Comparison of ENCODE assay signal across 23 cellular contexts in genomic region chr14:93510030-93510429, GRCh38.
"Had no signal": no experiment of that assay in that cellular context is flagged by ENCODE, and none has a peak within 500 bp of the region (broad histone marks: within the 10 kb centered on the region; RNA-seq: fewer than 3 reads in every experiment).

No MANE protein-coding gene starts in this region.

- DNase-seq: colonic mucosa; dermis blood vessel endothelial cell; effector memory CD4-positive, alpha-beta T cell; foreskin keratinocyte; heart right ventricle; hippocampal formation; kidney; mesenchymal stem cell; midbrain; naive thymus-derived CD4-positive, alpha-beta T cell; stimulated activated CD4-positive, alpha-beta T cell treated with anti-CD3 and anti-CD28 coated beads, Interleukin-12 subunit alpha, Interleukin-12 subunit beta, amount 100 ng/mL, for 4 hours; stimulated activated CD4-positive, alpha-beta T cell treated with anti-CD3 and anti-CD28 coated beads, Interleukin-1b, Interleukin-23, amount 100 ng/mL, for 48 hours; stimulated activated CD4-positive, alpha-beta T cell treated with anti-CD3 and anti-CD28 coated beads, Interleukin-4, amount 100 ng/mL, for 1 hour; stimulated activated CD8-positive, alpha-beta memory T cell treated with anti-CD3 and anti-CD28 coated beads, Interleukin-4, amount 100 ng/mL, for 48 hours; stimulated activated naive CD4-positive, alpha-beta T cell; stimulated activated naive CD8-positive, alpha-beta T cell treated with anti-CD3 and anti-CD28 coated beads, Interleukin-15, amount 100 ng/mL, for 72 hours; transverse colon; upper lobe of right lung had no signal

- H3K4me1 Mint-ChIP-seq: naive thymus-derived CD4-positive, alpha-beta T cell; nephron; neural progenitor cell; stimulated activated naive CD8-positive, alpha-beta T cell treated with anti-CD3 and anti-CD28 coated beads, Interleukin-15, amount 100 ng/mL, for 72 hours had no signal

- H3K36me3 Mint-ChIP-seq: naive thymus-derived CD4-positive, alpha-beta T cell; neural progenitor cell had no signal

- H3K4me3 Mint-ChIP-seq: naive thymus-derived CD4-positive, alpha-beta T cell; nephron; neural progenitor cell; stimulated activated naive CD8-positive, alpha-beta T cell treated with anti-CD3 and anti-CD28 coated beads, Interleukin-15, amount 100 ng/mL, for 72 hours had no signal

- H3K27ac Mint-ChIP-seq: naive thymus-derived CD4-positive, alpha-beta T cell; nephron; neural progenitor cell; stimulated activated naive CD8-positive, alpha-beta T cell treated with anti-CD3 and anti-CD28 coated beads, Interleukin-15, amount 100 ng/mL, for 72 hours had no signal

- ATAC-seq: foreskin keratinocyte; gastroesophageal sphincter; heart right ventricle; left lobe of liver; naive thymus-derived CD4-positive, alpha-beta T cell; sciatic nerve; stimulated activated naive CD8-positive, alpha-beta T cell treated with anti-CD3 and anti-CD28 coated beads, Interleukin-15, amount 100 ng/mL, for 72 hours; upper lobe of right lung had no signal

- H3K9me3 Mint-ChIP-seq: stimulated activated naive CD8-positive, alpha-beta T cell treated with anti-CD3 and anti-CD28 coated beads, Interleukin-15, amount 100 ng/mL, for 72 hours had no signal
